16 cellular contexts compared by ENCODE assay signal in the genomic region with DNA sequence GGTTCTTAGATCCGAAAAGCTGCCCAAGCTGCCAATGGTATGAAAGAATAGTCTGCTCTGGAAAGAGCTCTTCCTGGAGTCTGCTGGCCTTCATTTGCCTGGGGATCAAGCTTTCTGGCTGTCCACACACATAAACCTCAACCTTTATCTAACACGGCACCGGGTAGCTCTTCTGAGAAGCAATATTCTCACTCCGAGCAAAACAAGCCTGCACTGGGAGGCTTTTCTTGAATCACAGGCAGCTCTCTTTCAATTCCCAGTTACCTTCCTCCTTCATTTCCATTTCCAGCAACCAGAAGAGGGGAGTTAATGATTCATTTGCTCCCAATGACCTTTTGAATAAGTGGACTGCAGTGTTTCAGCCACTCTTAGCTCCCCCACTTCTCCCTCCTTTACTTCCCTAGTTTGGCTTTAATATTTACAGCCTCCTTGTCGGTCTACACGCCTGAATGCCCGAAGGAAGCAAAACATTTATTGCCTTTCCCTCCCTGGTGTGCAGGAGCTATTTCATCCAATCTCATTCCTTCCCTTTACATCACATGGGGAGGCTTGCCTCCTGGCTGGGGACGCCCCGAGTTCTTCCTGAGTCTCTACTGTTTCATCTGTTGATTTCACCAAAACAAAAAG.
DNase-seq lines count a peak whose midpoint lies in the region; ATAC-seq, FAIRE-seq and TF ChIP-seq lines count a peak whose summit lies in the region.
"Had no signal": no experiment of that assay in that cellular context is flagged by ENCODE, and none has a peak within 500 bp of the region (broad histone marks: within the 10 kb centered on the region; RNA-seq: fewer than 3 reads in every experiment).

No MANE protein-coding gene starts in this region.

- H4K8ac ChIP-seq in mesenchymal stem cell (ENCODE audit: low read length) = peak overlapping the region; percentile 81

- no peak overlapping the region for H2AFZ ChIP-seq in mesenchymal stem cell (ENCODE audit: low read depth, low read length)

- H3K4me3 ChIP-seq in epithelial cell of esophagus (ENCODE audit: low read length) = peak overlapping the region; percentile 53
- peak overlapping the region in 1 of 2 experiments; percentile 52 for H3K4me3 ChIP-seq in mesenchymal stem cell (ENCODE audit: insufficient read depth in 1 of 2, low read depth in 1 of 2, low read length in 2 of 2)

- no peak overlapping the region for H4K91ac ChIP-seq in mesenchymal stem cell (ENCODE audit: low read length)

- H3K27ac ChIP-seq in mesenchymal stem cell (ENCODE audit: low read length, poor library complexity, severe bottlenecking) = peak overlapping the region; percentile 97
- H3K27ac ChIP-seq: C4-2B had no signal

- no peak overlapping the region for H3K14ac ChIP-seq in mesenchymal stem cell (ENCODE audit: low read length in 2 of 2)

- peak overlapping the region; percentile 75 for H3K27ac Mint-ChIP-seq in type B pancreatic cell
- H3K27ac Mint-ChIP-seq: mesothelial cell of epicardium; stimulated activated naive B cell treated with anti-CD40 and anti-IgM and Interleukin-4, amounts not matched to agents 10 μg/mL and 1 μg/mL and 100 μg/mL, for 72 hours had no signal

- no peak overlapping the region for H3K4ac ChIP-seq in mesenchymal stem cell (ENCODE audit: low read depth in 1 of 2, low read length in 2 of 2)

- H3K9me3 Mint-ChIP-seq in type B pancreatic cell = no peaks in the 10 kb centered on the region
- H3K9me3 Mint-ChIP-seq: mesothelial cell of epicardium; stimulated activated naive B cell treated with anti-CD40 and anti-IgM and Interleukin-4, amounts not matched to agents 10 μg/mL and 1 μg/mL and 100 μg/mL, for 72 hours had no signal

- H2BK15ac ChIP-seq in mesenchymal stem cell (ENCODE audit: low read depth, poor library complexity, severe bottlenecking) = no peak overlapping the region

- H2BK120ac ChIP-seq in mesenchymal stem cell (ENCODE audit: low read depth, low read length) = no peak overlapping the region

- H3K18ac ChIP-seq in mesenchymal stem cell (ENCODE audit: low read depth in 1 of 2, low read length in 2 of 2) = peak overlapping the region in 1 of 2 experiments; percentile 28

- peak overlapping the region; percentile 48 for H2BK5ac ChIP-seq in mesenchymal stem cell (ENCODE audit: low read depth, low read length, poor library complexity, severe bottlenecking)

- TF ChIP-seq CTCF in epithelial cell of esophagus (IDR thresholded peaks at IDR 0.05; ENCODE audit: insufficient read depth, low read depth, low read length, missing control alignments) = no peak
- no peak for TF ChIP-seq CTCF in type B pancreatic cell (conservative IDR thresholded peaks at IDR 0.05)

- no peak overlapping the region for H3K23ac ChIP-seq in mesenchymal stem cell (ENCODE audit: low read length in 2 of 2)

- DNase-seq in RCC 7860 (ENCODE audit: low spot score) = peak; percentile 84
- DNase-seq in epithelial cell of esophagus (ENCODE audit: low read depth) = peak; percentile 74
- DNase-seq in mesenchymal stem cell = no peak
- DNase-seq in type B pancreatic cell (ENCODE audit: extremely low spot score, unreplicated experiment) = no peak
- DNase-seq in HCEC 1CT = no peak
- no peak for DNase-seq in UCSD-AML1 (lab: John Stamatoyannopoulos, UW; ENCODE audit: unreplicated experiment)
- DNase-seq in COLO829 (ENCODE audit: low spot score) = no peak
- DNase-seq: GDM1; MV-4-11; NCI-H345; stimulated activated CD4-positive, alpha-beta T cell treated with anti-CD3 and anti-CD28 coated beads, Interleukin-4, amount 100 ng/mL, for 1 hour; stimulated activated naive B cell treated with anti-CD40 and anti-IgM and Interleukin-4, amounts not matched to agents 10 μg/mL and 1 μg/mL and 100 μg/mL, for 72 hours had no signal

- H3K4me1 Mint-ChIP-seq in type B pancreatic cell (ENCODE audit: unreplicated experiment) = peaks cover 24% of the 10 kb centered on the region
- H3K4me1 Mint-ChIP-seq: mesothelial cell of epicardium; stimulated activated naive B cell treated with anti-CD40 and anti-IgM and Interleukin-4, amounts not matched to agents 10 μg/mL and 1 μg/mL and 100 μg/mL, for 72 hours had no signal

- peak overlapping the region; percentile 89 for H3K4me3 Mint-ChIP-seq in type B pancreatic cell
- H3K4me3 Mint-ChIP-seq: mesothelial cell of epicardium; stimulated activated naive B cell treated with anti-CD40 and anti-IgM and Interleukin-4, amounts not matched to agents 10 μg/mL and 1 μg/mL and 100 μg/mL, for 72 hours had no signal

- WGBS in mesenchymal stem cell = 60% methylated on average over 9 of the region's 9 CpGs

- H2AK5ac ChIP-seq in mesenchymal stem cell (ENCODE audit: low read length, severe bottlenecking) = no peak overlapping the region

- H3K36me3 ChIP-seq in mesenchymal stem cell (ENCODE audit: control insufficient read depth in 1 of 2, insufficient read depth in 2 of 2, low read depth in 1 of 2, low read length in 2 of 2) = no peaks in the 10 kb centered on the region

- H3K4me2 ChIP-seq in mesenchymal stem cell (ENCODE audit: low read length, poor library complexity, severe bottlenecking) = peak overlapping the region; percentile 41

- H3K9ac ChIP-seq in mesenchymal stem cell (ENCODE audit: low read length) = no peak overlapping the region

- no peaks in the 10 kb centered on the region for H3K27me3 ChIP-seq in mesenchymal stem cell (ENCODE audit: control insufficient read depth in 1 of 2, insufficient read depth in 1 of 2, low read length in 2 of 2)

- H3K79me1 ChIP-seq in mesenchymal stem cell (replicated peaks; ENCODE audit: low read length, poor library complexity, severe bottlenecking) = peaks cover 9% of the 10 kb centered on the region

- FAIRE-seq in RCC 7860 (lab: Jason Lieb, UNC) = peak; percentile 92
- FAIRE-seq: GM18507 had no signal

- H3K9me3 ChIP-seq in mesenchymal stem cell (ENCODE audit: control insufficient read depth, low read length) = no peaks in the 10 kb centered on the region

- H3K4me1 ChIP-seq in mesenchymal stem cell (ENCODE audit: control insufficient read depth, insufficient read depth, low read depth, low read length) = peaks cover 5% of the 10 kb centered on the region

- H3K27me3 Mint-ChIP-seq in type B pancreatic cell = no peaks in the 10 kb centered on the region

- H2BK12ac ChIP-seq in mesenchymal stem cell (ENCODE audit: low read length in 2 of 2) = no peak overlapping the region

- peaks cover 9% of the 10 kb centered on the region for H3K36me3 Mint-ChIP-seq in type B pancreatic cell
- H3K36me3 Mint-ChIP-seq: mesothelial cell of epicardium; stimulated activated naive B cell treated with anti-CD40 and anti-IgM and Interleukin-4, amounts not matched to agents 10 μg/mL and 1 μg/mL and 100 μg/mL, for 72 hours had no signal

- no peak for ATAC-seq in HG03045 (IDR thresholded peaks at IDR 0.05; ENCODE audit: unreplicated experiment)
- ATAC-seq: stimulated activated naive B cell treated with anti-CD40 and anti-IgM and Interleukin-4, amounts not matched to agents 10 μg/mL and 1 μg/mL and 100 μg/mL, for 72 hours had no signal

Comparison
In these comparisons a context has a peak if more than half of its experiments do, and no peak if none do; other contexts are left out.
1. DNase-seq: peak in RCC 7860 (single experiment) and epithelial cell of esophagus (single experiment); none in mesenchymal stem cell (single experiment), type B pancreatic cell (single experiment), HCEC 1CT (single experiment), UCSD-AML1 (single experiment) and COLO829 (single experiment).